In the genomic region with DNA sequence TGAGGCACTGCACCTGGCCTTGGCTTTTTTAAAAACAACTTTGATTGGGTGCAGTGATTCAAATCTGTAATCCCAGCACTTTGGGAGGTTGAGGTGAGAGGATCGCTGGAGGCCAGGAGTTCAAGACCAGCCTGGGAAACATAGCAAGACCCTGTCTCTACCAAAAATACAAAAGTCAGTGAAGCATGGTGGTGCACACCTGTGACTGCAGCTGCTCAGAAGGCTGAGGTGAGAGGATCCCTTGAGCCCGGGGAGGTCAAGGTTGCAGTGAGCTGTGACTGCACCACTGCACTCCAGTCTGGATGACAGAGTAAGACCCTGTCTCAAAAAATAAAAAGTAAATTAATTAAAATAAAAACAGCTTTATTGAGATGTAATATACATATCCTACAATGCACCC, we compare ENCODE assay signal across 38 cellular contexts.
"Had no signal": no experiment of that assay in that cellular context is flagged by ENCODE, and none has a peak within 500 bp of the region (broad histone marks: within the 10 kb centered on the region; RNA-seq: fewer than 3 reads in every experiment).

No MANE protein-coding gene starts in this region.

- H3K4me3 ChIP-seq: adrenal gland, body of pancreas, breast epithelium, PC-9 had no signal

- H3K27me3 ChIP-seq: adrenal gland, body of pancreas had no signal

- DNase-seq: activated B cell treated with CpG ODN at 0.5 μM for 24 hours; activated CD4-positive, alpha-beta memory T cell treated with anti-CD3 and anti-CD28 coated beads for 36 hours; activated CD4-positive, alpha-beta T cell treated with anti-CD3 and anti-CD28 coated beads for 4 hours; activated CD4-positive, alpha-beta T cell treated with anti-CD3 and anti-CD28 coated beads, Interleukin-2, amount 50 U/mL, for 1 hour; activated CD4-positive, CD25-positive, alpha-beta regulatory T cell treated with anti-CD3 and anti-CD28 coated beads, Interleukin-2, amount 50 U/mL, for 72 hours; activated CD8-positive, alpha-beta memory T cell treated with anti-CD3 and anti-CD28 coated beads, Interleukin-2, amount 50 U/mL, for 4 hours; activated gamma-delta T cell treated with Interleukin-2 at 50 U/mL for 16 hours; activated naive CD4-positive, alpha-beta T cell treated with anti-CD3 and anti-CD28 coated beads for 36 hours; activated T-cell treated with anti-CD3 and anti-CD28 coated beads for 4 hours; activated T-cell treated with anti-CD3 and anti-CD28 coated beads, Interleukin-2, amount 50 U/mL, for 4 hours; adrenal gland; body of pancreas; MM.1S; MV-4-11; NCI-H1092 treated with DMSO at 0.1 percent for 48 hours; NCI-H1417; NCI-H146; NCI-H187; NCI-H2029 treated with DMSO at 0.1 percent for 48 hours; NCI-H2107; NCI-H226; NCI-H446 treated with DMSO at 0.1 percent for 48 hours; NCI-H524; NCI-H69; NCI-H82; PC-9; SW 1271; T-helper 1 cell; T-helper 2 cell; T-helper 9 cell had no signal

- H2AFZ ChIP-seq: PC-9 had no signal

- H3K36me3 Mint-ChIP-seq: activated CD4-positive, alpha-beta memory T cell treated with anti-CD3 and anti-CD28 coated beads for 36 hours had no signal

- H3K27ac Mint-ChIP-seq: activated B cell treated with CpG ODN at 0.5 μM for 24 hours; activated CD4-positive, alpha-beta memory T cell treated with anti-CD3 and anti-CD28 coated beads for 36 hours; activated naive CD4-positive, alpha-beta T cell treated with anti-CD3 and anti-CD28 coated beads for 36 hours; activated T-helper 1 cell treated with anti-CD3 and anti-CD28 coated beads, Interleukin-12 subunit alpha, Interleukin-12 subunit beta, Interleukin-2, Interleukin-4 antibody, amounts not matched to agents 30 ng/mL and 10 ng/mL and 1 ng/mL, durations not matched to agents 14 hours and 24 hours and 36 hours had no signal

- H3K9me3 ChIP-seq: adrenal gland, body of pancreas had no signal

- H3K27ac ChIP-seq: adrenal gland, body of pancreas, breast epithelium, PC-9, RWPE1, VCaP had no signal

- FAIRE-seq: astrocyte, RCC 7860 had no signal

- H3K36me3 ChIP-seq: adrenal gland, breast epithelium had no signal

- H3K27me3 Mint-ChIP-seq: activated CD4-positive, alpha-beta memory T cell treated with anti-CD3 and anti-CD28 coated beads for 36 hours had no signal

- ATAC-seq: activated naive CD4-positive, alpha-beta T cell treated with anti-CD3 and anti-CD28 coated beads, Interleukin-2, amount 50 U/mL, for 72 hours; activated T-cell treated with anti-CD3 and anti-CD28 coated beads, Interleukin-2, amount 50 U/mL, for 4 hours; body of pancreas; Right ventricle myocardium inferior had no signal

- H3K4me1 ChIP-seq: adrenal gland, breast epithelium had no signal

- H3K4me3 Mint-ChIP-seq: activated B cell treated with CpG ODN at 0.5 μM for 24 hours; activated CD4-positive, alpha-beta memory T cell treated with anti-CD3 and anti-CD28 coated beads for 36 hours; activated naive CD4-positive, alpha-beta T cell treated with anti-CD3 and anti-CD28 coated beads for 36 hours; activated T-cell treated with anti-CD3 and anti-CD28 coated beads, Interleukin-2, amount 50 U/mL, for 4 hours; activated T-helper 1 cell treated with anti-CD3 and anti-CD28 coated beads, Interleukin-12 subunit alpha, Interleukin-12 subunit beta, Interleukin-2, Interleukin-4 antibody, amounts not matched to agents 30 ng/mL and 10 ng/mL and 1 ng/mL, durations not matched to agents 14 hours and 24 hours and 36 hours had no signal

- H3K4me2 ChIP-seq: PC-9 had no signal
